8 cellular contexts compared by ENCODE assay signal in genomic region chr6:18122128-18123093, GRCh38. TPM values are rescaled to one million over a fixed set of nuclear protein-coding genes. Genes with fewer than 3 reads are reported as not detected.
DNase-seq lines count a peak whose midpoint lies in the region; ATAC-seq and TF ChIP-seq lines count a peak whose summit lies in the region.

Gene NHLRC1, minus strand, starts transcription at chr6:18122677. Its CDS starts 71 bp downstream, at chr6:18122606.

- H2AFZ ChIP-seq in trophoblast cell (ENCODE audit: insufficient read depth, low read length, poor library complexity), result peak within 1 kb of the TSS; percentile 33

- intact Hi-C loops in adrenal gland (cut with DNase I), result loop anchor here (5.0 to 10.0 kb wide), 3 partner anchors 135 to 538 kb away; partner anchors contain the start of gene KIF13A (in 1 of the 2)
- intact Hi-C loops in heart left ventricle (cut with DNase I), result loop anchor here in 9 of 10 donors (1.0 to 10.0 kb wide), 16 partner anchors 115 to 968 kb away; partner anchors contain the start of gene KIF13A (in 5 of the 9)
- intact Hi-C loops in tibial artery (cut with DNase I; ENCODE audit: low total_unique reads), result loop anchor here (5.0 kb wide), 2 partner anchors 135 to 285 kb away; partner anchors contain the start of gene KIF13A

- H3K27me3 ChIP-seq in HUES6 (ENCODE audit: control insufficient read depth, insufficient read depth, low read length) (peaks cover 20% of the 10 kb centered on the region), adrenal gland (no peaks in the 10 kb centered on the region), heart left ventricle (no peaks in the 10 kb centered on the region), trophoblast cell (ENCODE audit: insufficient read depth, low read length) (no peaks in the 10 kb centered on the region), tibial artery (no peaks in the 10 kb centered on the region)

- H2BK120ac ChIP-seq in trophoblast cell (ENCODE audit: insufficient read depth, low read length, poor library complexity), result no peak within 1 kb of the TSS

- peak; percentile 93 to 98 (median 94) for TF ChIP-seq CTCF in adrenal gland (IDR thresholded peaks at IDR 0.05)
- peak; percentile 84 to 98 (median 94) for TF ChIP-seq CTCF in heart left ventricle (IDR thresholded peaks at IDR 0.05)
- TF ChIP-seq CTCF in tibial artery (IDR thresholded peaks at IDR 0.05), result peak; percentile 98

- H3K9me3 ChIP-seq in HUES6 (ENCODE audit: control insufficient read depth, insufficient read depth, low read depth, low read length) (no peaks in the 10 kb centered on the region), adrenal gland (replicated peaks in 1 of 3) (no peaks in the 10 kb centered on the region), heart left ventricle (peaks cover 0 to 16% (median 0%) of the 10 kb centered on the region in 12 donors), trophoblast cell (ENCODE audit: insufficient read depth, low read depth, low read length) (no peaks in the 10 kb centered on the region), tibial artery (no peaks in the 10 kb centered on the region)

- ATAC-seq in GM21390 (IDR thresholded peaks at IDR 0.05; ENCODE audit: unreplicated experiment) (peak; percentile 100), heart left ventricle (peak; percentile 97 to 99 (median 99))

- H2BK12ac ChIP-seq in trophoblast cell (ENCODE audit: low read length), result no peak within 1 kb of the TSS

- peak within 1 kb of the TSS; percentile 31 for H4K91ac ChIP-seq in trophoblast cell (ENCODE audit: low read depth, low read length)

- H4K8ac ChIP-seq in trophoblast cell (ENCODE audit: low read depth, low read length), result peak within 1 kb of the TSS; percentile 69

- H3K79me1 ChIP-seq in trophoblast cell (ENCODE audit: low read length), result peaks cover 3% of the 10 kb centered on the region

- peak within 1 kb of the TSS; percentile 54 for H3K14ac ChIP-seq in trophoblast cell (ENCODE audit: low read length)

- H3K23ac ChIP-seq in trophoblast cell (ENCODE audit: low read length), result no peak within 1 kb of the TSS

- H3K4me2 ChIP-seq in trophoblast cell (ENCODE audit: low read length), result peak within 1 kb of the TSS; percentile 70

- H2BK5ac ChIP-seq in trophoblast cell (ENCODE audit: low read depth, low read length, poor library complexity), result no peak within 1 kb of the TSS

- H3K9ac ChIP-seq in HUES6 (ENCODE audit: low read length) (peak within 1 kb of the TSS; percentile 61), trophoblast cell (ENCODE audit: low read length) (peak within 1 kb of the TSS; percentile 8)

- H3K27ac ChIP-seq in HUES6 (ENCODE audit: low read depth, low read length) (no peak within 1 kb of the TSS), adrenal gland (peak within 1 kb of the TSS in 3 of 5 donors; percentile 35 to 51 (median 42)), heart left ventricle (peak within 1 kb of the TSS in 4 of 12 donors; percentile 16 to 64 (median 50)), trophoblast cell (ENCODE audit: low read depth, low read length) (no peak within 1 kb of the TSS), tibial artery (peak within 1 kb of the TSS; percentile 55 to 68)

- DNase-seq in Caki2 (ENCODE audit: low read depth) (peak; percentile 90), SW 1271 (lab: John Stamatoyannopoulos, UW) (peak; percentile 82 to 93), adrenal gland (peak; percentile 90 to 96 (median 93)), heart left ventricle (peak; percentile 88 to 94 (median 93)), trophoblast cell (peak; percentile 92 to 95), tibial artery (peak; percentile 91 to 94)

- peak within 1 kb of the TSS; percentile 1 for H3K4ac ChIP-seq in trophoblast cell (ENCODE audit: low read depth, low read length)

- in situ Hi-C loops in Caki2 (cut with HindIII; ENCODE audit: low pct_unique_long_range_greater_than_20kb, low sequenced_read_pairs), result no loop called here

- H3K36me3 ChIP-seq in HUES6 (ENCODE audit: control insufficient read depth, insufficient read depth, low read length) (no peaks in the 10 kb centered on the region), adrenal gland (replicated peaks in 1 of 2) (no peaks in the 10 kb centered on the region), heart left ventricle (no peaks in the 10 kb centered on the region), trophoblast cell (ENCODE audit: control insufficient read depth in 1 of 2, insufficient read depth in 2 of 2, low read length in 2 of 2) (no peaks in the 10 kb centered on the region), tibial artery (no peaks in the 10 kb centered on the region)

- peak; percentile 19 to 60 for TF ChIP-seq POLR2A in adrenal gland (IDR thresholded peaks at IDR 0.05)
- TF ChIP-seq POLR2A in heart left ventricle (IDR thresholded peaks at IDR 0.05), result peak in 1 of 2 donors; percentile 50

- peak within 1 kb of the TSS; percentile 59 for H3K4me3 ChIP-seq in HUES6 (ENCODE audit: low read depth, low read length)
- peak within 1 kb of the TSS in 2 of 4 donors; percentile 31 to 46 for H3K4me3 ChIP-seq in adrenal gland
- peak within 1 kb of the TSS; percentile 29 to 74 (median 56) for H3K4me3 ChIP-seq in heart left ventricle
- H3K4me3 ChIP-seq in trophoblast cell (ENCODE audit: low read depth, low read length), result peak within 1 kb of the TSS; percentile 62
- peak within 1 kb of the TSS; percentile 58 to 60 for H3K4me3 ChIP-seq in tibial artery

- no peaks in the 10 kb centered on the region for H3K79me2 ChIP-seq in trophoblast cell (ENCODE audit: control insufficient read depth, insufficient read depth, low read length, poor library complexity)

- no peak within 1 kb of the TSS for H2AK5ac ChIP-seq in trophoblast cell (ENCODE audit: low read length)

- H3K18ac ChIP-seq in trophoblast cell (ENCODE audit: low read length), result peak within 1 kb of the TSS; percentile 40

- peak within 1 kb of the TSS; percentile 37 for H4K12ac ChIP-seq in trophoblast cell (ENCODE audit: low read depth, low read length)

- no peaks in the 10 kb centered on the region for H3K4me1 ChIP-seq in HUES6 (ENCODE audit: control insufficient read depth, insufficient read depth, low read length)
- peaks cover 5 to 6% of the 10 kb centered on the region in 2 donors for H3K4me1 ChIP-seq in adrenal gland (replicated peaks in 1 of 2)
- peaks cover 0 to 18% (median 9%) of the 10 kb centered on the region in 12 donors for H3K4me1 ChIP-seq in heart left ventricle
- peaks cover 5 to 6% of the 10 kb centered on the region in 2 experiments for H3K4me1 ChIP-seq in trophoblast cell (ENCODE audit: control insufficient read depth in 1 of 2, insufficient read depth in 2 of 2, low read length in 2 of 2)
- peaks cover 0 to 24% (median 14%) of the 10 kb centered on the region in 4 donors for H3K4me1 ChIP-seq in tibial artery

- WGBS in adrenal gland, 4 donors, result 18 to 82% (median 36%) methylated on average over 9 to 82 of the region's 82 CpGs
- 14 to 24% (median 19%) methylated on average over 43 to 82 of the region's 82 CpGs for WGBS in heart left ventricle, 4 donors
- no CpG with 5 or more reads among the region's 82 CpGs for WGBS in trophoblast cell (ENCODE audit: extremely low coverage, insufficient coverage, insufficient read length)

RNA-seq across cellular contexts. Expression of gene NHLRC1, which starts in this region (rescaled TPM):
- total RNA-seq in Caki2 (2014; rRNA removed; shearing (Covaris generic); ENCODE audit: low replicate concordance), result 1.1 and 2.5 TPM in 2 replicates
- total RNA-seq in adrenal gland (1 to 10 TPM; 2.6 to 4.3 (median 3.2) TPM), heart left ventricle (1 to 10 TPM in 6 of 9 donors, under 1 TPM in 3; 0.56 to 2.6 (median 1.3) TPM)
- polyA plus RNA-seq in adrenal gland (1 to 10 TPM in 1 of 3 donors, under 1 TPM in 2; 0.32 to 4.2 (median 0.88) TPM), heart left ventricle (1 to 10 TPM; 1.0 to 1.3 TPM)
- polyA plus RNA-seq in trophoblast cell (2013), result 0.12 and 0.15 TPM in 2 replicates

Comparison
In these comparisons a context has a peak if more than half of its experiments do, and no peak if none do; other contexts are left out.
1. H3K27ac ChIP-seq: peak in adrenal gland (3 of 5) and tibial artery (2 of 2); none in HUES6 (single experiment) and trophoblast cell (single experiment).
2. Peak in every context shown above with its lines, with median percentiles within 50 percentile points of each other: DNase-seq and CTCF ChIP-seq.